ENCODE assay signal across 8 cellular contexts in the genomic region with DNA sequence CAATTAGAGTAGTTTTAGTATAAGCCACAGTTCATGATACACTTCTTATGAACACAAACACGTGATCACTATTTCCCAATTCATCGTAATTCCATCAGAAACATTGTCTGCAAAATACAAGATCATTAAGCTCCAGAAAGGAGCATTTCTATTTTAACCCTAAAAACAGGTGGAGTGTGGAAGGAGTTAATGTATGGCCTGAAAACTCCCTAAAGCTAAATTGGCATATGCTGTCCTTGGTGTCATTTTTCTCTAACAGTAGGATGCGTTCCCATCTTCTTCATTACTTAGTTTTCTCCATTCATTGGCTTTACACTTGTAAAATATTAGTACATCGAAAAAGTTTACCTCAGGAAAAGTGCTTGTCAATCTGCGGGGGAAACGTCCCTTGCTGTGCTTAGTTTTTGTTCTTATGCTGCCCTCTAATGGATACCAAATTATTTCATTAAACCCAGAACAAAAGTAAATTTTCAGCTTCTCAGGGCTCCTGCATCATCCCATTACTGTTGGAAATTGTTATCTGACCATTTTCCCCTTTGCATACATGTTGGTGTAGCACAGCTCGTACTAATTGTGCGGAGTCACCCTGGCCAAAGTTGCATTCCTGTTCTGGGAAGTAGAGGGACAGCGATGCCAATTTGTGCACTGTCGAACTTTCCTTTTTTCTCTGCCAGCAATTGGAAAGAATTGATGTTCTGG.
DNase-seq lines count a peak whose midpoint lies in the region; ATAC-seq, FAIRE-seq and TF ChIP-seq lines count a peak whose summit lies in the region.

No MANE protein-coding gene starts in this region.

- TF ChIP-seq CTCF in GM12878 (IDR thresholded peaks at IDR 0.05 in 2 of 3, conservative IDR thresholded peaks at IDR 0.05 in 1 of 3; ENCODE audit: control insufficient read depth in 2 of 3, extremely low read depth in 1 of 3, insufficient read depth in 1 of 3, low read depth in 3 of 3, low read length in 3 of 3) (peak; percentile 36 to 79 (median 54); a peak in 5 of 6 replicates), testis (IDR thresholded peaks at IDR 0.05) (peak in 2 of 3 experiments; percentile 35 to 37)

- peak; percentile 94 for TF ChIP-seq RAD21 in GM12878 (IDR thresholded peaks at IDR 0.05; ENCODE audit: insufficient read depth, low read depth, low read length)

- H3K9ac ChIP-seq in GM12878 (ENCODE audit: control insufficient read depth, insufficient read depth, low read length) = no peak overlapping the region

- peak; percentile 76 for DNase-seq in DMS53 (lab: John Stamatoyannopoulos, UW)
- DNase-seq in NCI-H774 (lab: John Stamatoyannopoulos, UW) = peak; percentile 2
- DNase-seq in GM12878 (ENCODE audit: low read depth, low spot score) = no peak
- DNase-seq in iris pigment epithelial cell (ENCODE audit: low read depth) = peak; percentile 58
- DNase-seq in testis = peak; percentile 32

- WGBS in GM12878 (ENCODE audit: insufficient coverage, insufficient replicate concordance, low lambda C conversion rate, missing lambda C conversion rate) = 28% methylated on average over 10 of the region's 10 CpGs
- WGBS in testis, 2 donors = 29 to 44% methylated on average over 10 of the region's 10 CpGs

- H3K79me2 ChIP-seq in GM12878 (ENCODE audit: control insufficient read depth, insufficient read depth, low read length) = no peaks in the 10 kb centered on the region

- ATAC-seq in GM18909 (IDR thresholded peaks at IDR 0.05; ENCODE audit: poor library complexity, unreplicated experiment) = peak; percentile 73
- peak; percentile 51 for ATAC-seq in HG03159 (IDR thresholded peaks at IDR 0.05; ENCODE audit: unreplicated experiment)
- ATAC-seq in GM12878 = peak; percentile 89
- ATAC-seq in HG03280 (IDR thresholded peaks at IDR 0.05; ENCODE audit: unreplicated experiment) = no peak

- SMC1A ChIA-PET in GM12878 (lab: Charles Lee; ENCODE audit: uncharacterized antibody, unreplicated experiment) = interaction anchor here (0.5 to 11.9 kb wide), 69 partner anchors 9 to 1216 kb away, joined by 3 to 244 read pairs (median 4); partner anchors contain the start of gene NR4A2

- H3K4me2 ChIP-seq in GM12878 (ENCODE audit: control insufficient read depth, insufficient read depth) = no peak overlapping the region

- H3K27ac ChIP-seq in GM12878 (ENCODE audit: control insufficient read depth, insufficient read depth) (no peak overlapping the region), testis (no peak overlapping the region)

- no peaks in the 10 kb centered on the region for H3K36me3 ChIP-seq in GM12878 (ENCODE audit: control insufficient read depth in 2 of 2, insufficient read depth in 2 of 2, low read length in 1 of 2)
- H3K36me3 ChIP-seq in testis (ENCODE audit: low read depth, missing control alignments) = no peaks in the 10 kb centered on the region

- POLR2A ChIA-PET in GM12878 (lab: Charles Lee) = interaction anchor here (0.9 to 1.1 kb wide), 2 partner anchors 254 to 1212 kb away, joined by 3 read pairs; no protein-coding TSS in a partner anchor

- peak; percentile 86 for FAIRE-seq in GM12878 (lab: Jason Lieb, UNC)

- H3K4me1 ChIP-seq in GM12878 (ENCODE audit: control insufficient read depth, insufficient read depth, low read length) (no peaks in the 10 kb centered on the region; the same call in none of the 2 replicates), testis (no peaks in the 10 kb centered on the region)

- TF ChIP-seq POLR2A in GM12878 (IDR thresholded peaks at IDR 0.05; ENCODE audit: low read depth, low read length) (no peak), testis (IDR thresholded peaks at IDR 0.05) (no peak)

- in situ Hi-C loops in GM12878 (cut with MboI) = loop anchor here (25.0 kb wide), 2 partner anchors 252 to 1202 kb away; partner anchors contain the start of gene NR4A2

- H3K27me3 ChIP-seq in GM12878 (replicated peaks in 1 of 2; ENCODE audit: control insufficient read depth in 2 of 2, insufficient read depth in 2 of 2, low read length in 1 of 2) = no peaks in the 10 kb centered on the region
- no peaks in the 10 kb centered on the region for H3K27me3 ChIP-seq in testis

- H3K9me3 ChIP-seq in GM12878 (replicated peaks; ENCODE audit: control insufficient read depth, insufficient read depth, low read length) = no peaks in the 10 kb centered on the region
- no peaks in the 10 kb centered on the region for H3K9me3 ChIP-seq in testis

- RAD21 ChIA-PET in GM12878 (lab: Charles Lee; ENCODE audit: unreplicated experiment) = interaction anchor here (0.6 to 11.4 kb wide), 38 partner anchors 16 to 1216 kb away, joined by 3 to 205 read pairs (median 4); partner anchors contain the start of gene NR4A2

- intact Hi-C loops in GM12878 (cut with micrococcal nuclease; ENCODE audit: unreplicated experiment) = loop anchor here (1.0 to 5.0 kb wide), 6 partner anchors 189 to 1212 kb away; no protein-coding TSS in a partner anchor
- intact Hi-C loops in testis (cut with DNase I; ENCODE audit: low total_unique reads) = no loop called here

- H2AFZ ChIP-seq in GM12878 (ENCODE audit: control insufficient read depth, low read depth, low read length) = no peak overlapping the region

- CTCF ChIA-PET in GM12878 (lab: Yijun Ruan, JAX) = interaction anchor here (0.6 to 11.3 kb wide), 61 partner anchors 9 to 1217 kb away, joined by 3 to 154 read pairs (median 4); no protein-coding TSS in a partner anchor

- no peaks in the 10 kb centered on the region for H4K20me1 ChIP-seq in GM12878 (ENCODE audit: control insufficient read depth, insufficient read depth)

- H3K4me3 ChIP-seq in GM12878 (no peak overlapping the region), testis (no peak overlapping the region)

- BruUV-seq in GM12878 (replicated peaks; lab: Mats Ljungman, UMichigan) = no TSS peak

- no peak for TF ChIP-seq EP300 in GM12878 (IDR thresholded peaks at IDR 0.05; ENCODE audit: borderline replicate concordance in 1 of 2, control insufficient read depth in 1 of 2, low read depth in 2 of 2, low read length in 2 of 2)

TF ChIP-seq in GM12878, 131 proteins besides CTCF, POLR2A, EP300 and RAD21 (continues in another document):
- TF ChIP-seq ZBED1 (IDR thresholded peaks at IDR 0.05; ENCODE audit: borderline replicate concordance) = peak; percentile 61; the same call in 1 of the 2 replicates
- TF ChIP-seq, protein P1, sequence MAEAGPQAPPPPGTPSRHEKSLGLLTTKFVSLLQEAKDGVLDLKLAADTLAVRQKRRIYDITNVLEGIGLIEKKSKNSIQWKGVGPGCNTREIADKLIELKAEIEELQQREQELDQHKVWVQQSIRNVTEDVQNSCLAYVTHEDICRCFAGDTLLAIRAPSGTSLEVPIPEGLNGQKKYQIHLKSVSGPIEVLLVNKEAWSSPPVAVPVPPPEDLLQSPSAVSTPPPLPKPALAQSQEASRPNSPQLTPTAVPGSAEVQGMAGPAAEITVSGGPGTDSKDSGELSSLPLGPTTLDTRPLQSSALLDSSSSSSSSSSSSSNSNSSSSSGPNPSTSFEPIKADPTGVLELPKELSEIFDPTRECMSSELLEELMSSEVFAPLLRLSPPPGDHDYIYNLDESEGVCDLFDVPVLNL (IDR thresholded peaks at IDR 0.05; ENCODE audit: low read depth, low read length) = no peak
- TF ChIP-seq, protein P2, sequence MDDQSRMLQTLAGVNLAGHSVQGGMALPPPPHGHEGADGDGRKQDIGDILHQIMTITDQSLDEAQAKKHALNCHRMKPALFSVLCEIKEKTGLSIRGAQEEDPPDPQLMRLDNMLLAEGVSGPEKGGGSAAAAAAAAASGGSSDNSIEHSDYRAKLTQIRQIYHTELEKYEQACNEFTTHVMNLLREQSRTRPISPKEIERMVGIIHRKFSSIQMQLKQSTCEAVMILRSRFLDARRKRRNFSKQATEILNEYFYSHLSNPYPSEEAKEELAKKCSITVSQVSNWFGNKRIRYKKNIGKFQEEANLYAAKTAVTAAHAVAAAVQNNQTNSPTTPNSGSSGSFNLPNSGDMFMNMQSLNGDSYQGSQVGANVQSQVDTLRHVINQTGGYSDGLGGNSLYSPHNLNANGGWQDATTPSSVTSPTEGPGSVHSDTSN (IDR thresholded peaks at IDR 0.05; ENCODE audit: insufficient replicate concordance, low read depth, low read length) = peak; percentile 26
- no peak for TF ChIP-seq MYC (IDR thresholded peaks at IDR 0.05; ENCODE audit: insufficient read depth, insufficient read length, insufficient replicate concordance, low read length, severe bottlenecking)
- no peak for TF ChIP-seq RELA (IDR thresholded peaks at IDR 0.05; ENCODE audit: borderline replicate concordance, partially characterized antibody)
- no peak for TF ChIP-seq ZBTB4 (CRISPR knock-in tag; IDR thresholded peaks at IDR 0.05)
- TF ChIP-seq FOXM1 (IDR thresholded peaks at IDR 0.05; ENCODE audit: low read depth, low read length) = 0 out of 2 replicates have a peak, but pooled peaks have one; percentile 53
- TF ChIP-seq CHD1 (IDR thresholded peaks at IDR 0.05; ENCODE audit: low read depth, low read length) = no peak
- no peak for TF ChIP-seq SUPT20H (IDR thresholded peaks at IDR 0.05; ENCODE audit: borderline replicate concordance, control insufficient read depth, low read depth, low read length)
- no peak for TF ChIP-seq SREBF1 (IDR thresholded peaks at IDR 0.05; ENCODE audit: low read length)
- no peak for TF ChIP-seq RBBP5 (conservative IDR thresholded peaks at IDR 0.05)
